Comparison of ENCODE assay signal across 29 cellular contexts in the genomic region with DNA sequence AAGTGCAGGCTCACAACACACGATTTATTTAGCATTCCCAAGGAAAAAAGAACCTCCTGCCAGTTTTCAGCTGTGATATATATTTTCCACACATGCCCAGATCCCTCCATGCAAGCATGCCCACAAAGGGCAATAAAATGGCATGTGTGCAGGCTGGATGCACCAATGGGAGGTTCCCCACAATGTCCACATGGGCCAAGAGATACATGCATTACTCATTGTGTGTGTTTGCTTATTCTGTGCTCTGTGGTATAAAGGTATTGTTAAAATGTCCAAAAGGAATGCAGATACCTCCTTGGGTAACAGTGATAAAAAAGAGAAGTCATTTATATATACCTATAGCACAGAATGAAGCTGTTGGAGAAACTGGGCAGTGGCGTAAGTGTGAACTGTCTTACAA.
"Had no signal": no experiment of that assay in that cellular context is flagged by ENCODE, and none has a peak within 500 bp of the region (broad histone marks: within the 10 kb centered on the region; RNA-seq: fewer than 3 reads in every experiment).

No MANE protein-coding gene starts in this region.

- H3K27ac Mint-ChIP-seq: activated B cell treated with CpG ODN at 0.5 μM for 24 hours; activated CD4-positive, alpha-beta T cell treated with anti-CD3 and anti-CD28 coated beads, Interleukin-2, amount 10 ng/mL, durations not matched to agents 24 days and 14 days; activated CD8-positive, alpha-beta memory T cell treated with anti-CD3 and anti-CD28 coated beads, Interleukin-2, amount 10 ng/mL, durations not matched to agents 7 days and 5 days; activated naive CD4-positive, alpha-beta T cell treated with anti-CD3 and anti-CD28 coated beads, Interleukin-2, amount 50 U/mL, for 72 hours; activated naive CD8-positive, alpha-beta T cell treated with anti-CD3 and anti-CD28 coated beads, Interleukin-2, amount 50 U/mL, for 24 hours; activated T-cell treated with anti-CD3 and anti-CD28 coated beads, Interleukin-2, amount 50 U/mL, for 24 hours; activated T-helper 1 cell treated with anti-CD3 and anti-CD28 coated beads, Interleukin-12 subunit alpha, Interleukin-12 subunit beta, Interleukin-2, Interleukin-4 antibody, amounts not matched to agents 30 ng/mL and 10 ng/mL and 1 ng/mL, durations not matched to agents 14 hours and 24 hours and 36 hours; T-helper 1 cell treated with Interleukin-12 subunit alpha and Interleukin-12 subunit beta and Interleukin-4 antibody, amounts not matched to agents 30 μg/mL and 1 μg/mL, for 36 hours had no signal

- H3K36me3 ChIP-seq: Peyer's patch had no signal

- H3K36me3 Mint-ChIP-seq: activated CD8-positive, alpha-beta memory T cell treated with anti-CD3 and anti-CD28 coated beads, Interleukin-2, amount 10 ng/mL, durations not matched to agents 7 days and 5 days; activated naive CD4-positive, alpha-beta T cell treated with anti-CD3 and anti-CD28 coated beads, Interleukin-2, amount 50 U/mL, for 72 hours had no signal

- H3K4me1 Mint-ChIP-seq: activated B cell treated with CpG ODN at 0.5 μM for 24 hours; activated CD4-positive, alpha-beta T cell treated with anti-CD3 and anti-CD28 coated beads, Interleukin-2, amount 10 ng/mL, durations not matched to agents 24 days and 14 days; activated CD8-positive, alpha-beta memory T cell treated with anti-CD3 and anti-CD28 coated beads, Interleukin-2, amount 10 ng/mL, durations not matched to agents 7 days and 5 days; activated naive CD8-positive, alpha-beta T cell treated with anti-CD3 and anti-CD28 coated beads, Interleukin-2, amount 50 U/mL, for 24 hours had no signal

- H3K4me1 ChIP-seq: ascending aorta, Peyer's patch had no signal

- H3K9me3 ChIP-seq: ascending aorta, Peyer's patch had no signal

- H3K9me3 Mint-ChIP-seq: activated B cell treated with CpG ODN at 0.5 μM for 24 hours; activated CD4-positive, alpha-beta T cell treated with anti-CD3 and anti-CD28 coated beads, Interleukin-2, amount 10 ng/mL, durations not matched to agents 24 days and 14 days; activated naive CD4-positive, alpha-beta T cell treated with anti-CD3 and anti-CD28 coated beads, Interleukin-2, amount 50 U/mL, for 72 hours; activated naive CD8-positive, alpha-beta T cell treated with anti-CD3 and anti-CD28 coated beads, Interleukin-2, amount 50 U/mL, for 24 hours; activated T-cell treated with anti-CD3 and anti-CD28 coated beads, Interleukin-2, amount 50 U/mL, for 24 hours; activated T-helper 1 cell treated with anti-CD3 and anti-CD28 coated beads, Interleukin-12 subunit alpha, Interleukin-12 subunit beta, Interleukin-2, Interleukin-4 antibody, amounts not matched to agents 30 ng/mL and 10 ng/mL and 1 ng/mL, durations not matched to agents 14 hours and 24 hours and 36 hours; T-helper 1 cell treated with Interleukin-12 subunit alpha and Interleukin-12 subunit beta and Interleukin-4 antibody, amounts not matched to agents 30 μg/mL and 1 μg/mL, for 36 hours had no signal

- DNase-seq: activated B cell treated with CpG ODN at 0.5 μM for 24 hours; activated CD4-positive, alpha-beta T cell treated with anti-CD3 and anti-CD28 coated beads for 1 hour; activated CD4-positive, alpha-beta T cell treated with anti-CD3 and anti-CD28 coated beads, Interleukin-2, amount 10 ng/mL, durations not matched to agents 24 days and 14 days; activated CD4-positive, alpha-beta T cell treated with anti-CD3 and anti-CD28 coated beads, Interleukin-2, amount 50 U/mL, for 48 hours; activated CD8-positive, alpha-beta memory T cell treated with anti-CD3 and anti-CD28 coated beads, Interleukin-2, amount 10 ng/mL, durations not matched to agents 7 days and 5 days; activated effector memory CD4-positive, alpha-beta T cell treated with anti-CD3 and anti-CD28 coated beads, Interleukin-2, amount 50 U/mL, for 16 hours; activated naive CD4-positive, alpha-beta T cell treated with Interleukin-2 at 50 U/mL for 16 hours; activated naive CD8-positive, alpha-beta T cell treated with anti-CD3 and anti-CD28 coated beads, Interleukin-2, amount 50 U/mL, for 24 hours; activated T-cell treated with anti-CD3 and anti-CD28 coated beads, Interleukin-2, amount 50 U/mL, for 24 hours; amniotic stem cell; central memory CD4-positive, alpha-beta T cell; Kasumi-1; KBM-7; NCI-H1092; NCI-H1417; NCI-H2029; NCI-H2107; NCI-H2171 treated with DMSO at 0.1 percent for 48 hours; NCI-H226; NCI-H510A; NCI-H526 treated with DMSO at 0.1 percent for 48 hours; NCI-H82; OCI-M1; Peyer's patch; SHP77 treated with DMSO at 0.1 percent for 48 hours had no signal

- H3K4me3 Mint-ChIP-seq: activated B cell treated with CpG ODN at 0.5 μM for 24 hours; activated CD4-positive, alpha-beta T cell treated with anti-CD3 and anti-CD28 coated beads, Interleukin-2, amount 10 ng/mL, durations not matched to agents 24 days and 14 days; activated CD8-positive, alpha-beta memory T cell treated with anti-CD3 and anti-CD28 coated beads, Interleukin-2, amount 10 ng/mL, durations not matched to agents 7 days and 5 days; activated naive CD8-positive, alpha-beta T cell treated with anti-CD3 and anti-CD28 coated beads, Interleukin-2, amount 50 U/mL, for 24 hours; activated T-cell treated with anti-CD3 and anti-CD28 coated beads, Interleukin-2, amount 50 U/mL, for 24 hours; activated T-helper 1 cell treated with anti-CD3 and anti-CD28 coated beads, Interleukin-12 subunit alpha, Interleukin-12 subunit beta, Interleukin-2, Interleukin-4 antibody, amounts not matched to agents 30 ng/mL and 10 ng/mL and 1 ng/mL, durations not matched to agents 14 hours and 24 hours and 36 hours; T-helper 1 cell treated with Interleukin-12 subunit alpha and Interleukin-12 subunit beta and Interleukin-4 antibody, amounts not matched to agents 30 μg/mL and 1 μg/mL, for 36 hours had no signal

- H3K4me3 ChIP-seq: ascending aorta, Peyer's patch had no signal

- H3K27ac ChIP-seq: ascending aorta, Peyer's patch had no signal

- H3K27me3 ChIP-seq: ascending aorta, Peyer's patch had no signal

- H3K27me3 Mint-ChIP-seq: activated CD4-positive, alpha-beta T cell treated with anti-CD3 and anti-CD28 coated beads, Interleukin-2, amount 10 ng/mL, durations not matched to agents 24 days and 14 days; activated naive CD8-positive, alpha-beta T cell treated with anti-CD3 and anti-CD28 coated beads, Interleukin-2, amount 50 U/mL, for 24 hours had no signal
